15 cellular contexts compared by ENCODE assay signal in the genomic region with DNA sequence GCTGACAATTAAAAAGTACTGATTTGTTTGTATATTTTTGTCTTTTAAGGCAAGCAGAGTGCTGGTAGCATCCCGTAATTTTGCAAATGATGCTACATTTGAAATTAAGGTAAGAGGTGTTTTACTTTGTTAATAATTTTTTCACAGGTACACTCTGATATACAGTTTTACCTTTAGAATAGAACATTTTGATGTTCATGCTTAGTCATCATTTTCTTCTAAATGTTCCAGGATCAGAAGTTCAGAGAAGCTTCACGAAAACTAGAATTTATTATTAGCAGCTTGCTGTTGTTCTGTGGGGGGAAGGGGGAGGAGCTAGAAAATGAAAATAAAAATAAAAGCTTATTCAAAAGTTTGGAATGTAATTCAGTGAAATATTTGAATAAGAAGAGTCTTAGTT. TPM values are rescaled to one million over a fixed set of nuclear protein-coding genes. Genes with fewer than 3 reads are reported as not detected.
DNase-seq lines count a peak whose midpoint lies in the region; ATAC-seq, FAIRE-seq and TF ChIP-seq lines count a peak whose summit lies in the region.
"Had no signal": no experiment of that assay in that cellular context is flagged by ENCODE, and none has a peak within 500 bp of the region (broad histone marks: within the 10 kb centered on the region; RNA-seq: fewer than 3 reads in every experiment).

No MANE protein-coding gene starts in this region.

- H3K4me1 ChIP-seq in A549, result peaks cover 14% of the 10 kb centered on the region
- H3K4me1 ChIP-seq in BLaER1 treated with 17β-estradiol and CSF1 and Interleukin-3, amounts not matched to agents 10 nM and 100 nM, result peaks cover 40 to 75% (median 50%) of the 10 kb centered on the region in 10 experiments
- H3K4me1 ChIP-seq in astrocyte (ENCODE audit: insufficient read depth, low read length), result peaks cover 3% of the 10 kb centered on the region

- TF ChIP-seq POLR2A in A549 (IDR thresholded peaks at IDR 0.05; ENCODE audit: low read length), result no peak

- H3K9me3 ChIP-seq in A549 (no peaks in the 10 kb centered on the region), astrocyte (ENCODE audit: insufficient read depth, low read depth, low read length) (no peaks in the 10 kb centered on the region)
- H3K9me3 ChIP-seq in BLaER1 treated with 17β-estradiol and CSF1 and Interleukin-3, amounts not matched to agents 10 nM and 100 nM (replicated peaks in 1 of 11), result 0 out of 22 replicates have a peak, but pooled peaks cover 0 to under 1% (median 0%) of the 10 kb centered on the region in 11 experiments
- H3K9me3 ChIP-seq: BLaER1, HAP-1 had no signal

- peaks cover 0 to 14% (median 0%) of the 10 kb centered on the region in 11 experiments; a peak in 3 of 22 replicates for H3K27me3 ChIP-seq in BLaER1 treated with 17β-estradiol and CSF1 and Interleukin-3, amounts not matched to agents 10 nM and 100 nM
- no peaks in the 10 kb centered on the region for H3K27me3 ChIP-seq in astrocyte (ENCODE audit: insufficient read depth, low read length)
- H3K27me3 ChIP-seq: BLaER1 had no signal

- peaks cover 1% of the 10 kb centered on the region for H3K4me1 Mint-ChIP-seq in astrocyte (ENCODE audit: low read depth, unreplicated experiment)
- peaks cover 13 to 24% of the 10 kb centered on the region in 2 donors for H3K4me1 Mint-ChIP-seq in natural killer cell treated with Interleukin-12 subunit alpha and Interleukin-12 subunit beta and Interleukin-15 and Interleukin-18, amount 100 ng/mL, for 72 hours (ENCODE audit: low read depth in 2 of 2)

- DNase-seq in A549 (ENCODE audit: low read depth in 1 of 2, low spot score in 1 of 2), result no peak
- no peak for DNase-seq in astrocyte (ENCODE audit: low read depth)
- no peak for DNase-seq in natural killer cell treated with Interleukin-12 subunit alpha and Interleukin-12 subunit beta and Interleukin-15 and Interleukin-18, amount 100 ng/mL, for 72 hours (ENCODE audit: low spot score)
- no peak for DNase-seq in DMS53 treated with DMSO at 0.1 percent for 48 hours (lab: John Stamatoyannopoulos, UW; ENCODE audit: unreplicated experiment)
- DNase-seq: AML-193; CD4-positive, CD25-positive, alpha-beta regulatory T cell; DMS79 treated with DMSO at 0.1 percent for 48 hours; EL; GOT3 had no signal

- TF ChIP-seq EP300 in A549 (IDR thresholded peaks at IDR 0.05), result no peak

- H3K36me3 Mint-ChIP-seq in astrocyte (ENCODE audit: low read depth, unreplicated experiment), result peaks cover 2% of the 10 kb centered on the region
- peaks cover 6% of the 10 kb centered on the region for H3K36me3 Mint-ChIP-seq in natural killer cell treated with Interleukin-12 subunit alpha and Interleukin-12 subunit beta and Interleukin-15 and Interleukin-18, amount 100 ng/mL, for 72 hours

- TF ChIP-seq CTCF in A549 (IDR thresholded peaks at IDR 0.05) (no peak), astrocyte (IDR thresholded peaks at IDR 0.05; ENCODE audit: insufficient read depth, low read depth, low read length) (no peak)

- no peaks in the 10 kb centered on the region for H3K9me3 Mint-ChIP-seq in astrocyte (ENCODE audit: unreplicated experiment)
- H3K9me3 Mint-ChIP-seq in natural killer cell treated with Interleukin-12 subunit alpha and Interleukin-12 subunit beta and Interleukin-15 and Interleukin-18, amount 100 ng/mL, for 72 hours, result no peaks in the 10 kb centered on the region
- H3K9me3 Mint-ChIP-seq: CD4-positive, CD25-positive, alpha-beta regulatory T cell; IgD-negative memory B cell had no signal

- H3K9ac ChIP-seq in BLaER1 treated with 17β-estradiol and CSF1 and Interleukin-3, amounts not matched to agents 10 nM and 100 nM, result no peak overlapping the region
- H3K9ac ChIP-seq in astrocyte (ENCODE audit: low read length), result no peak overlapping the region
- H3K9ac ChIP-seq: BLaER1 had no signal

- H3K79me2 ChIP-seq in astrocyte (ENCODE audit: insufficient read depth, low read length), result peaks cover 40% of the 10 kb centered on the region

- 88% methylated on average over 2 of the region's 2 CpGs for WGBS in A549 (ENCODE audit: missing lambda C conversion rate)

- no peak overlapping the region for H3K4me3 Mint-ChIP-seq in astrocyte (ENCODE audit: unreplicated experiment)
- H3K4me3 Mint-ChIP-seq in natural killer cell treated with Interleukin-12 subunit alpha and Interleukin-12 subunit beta and Interleukin-15 and Interleukin-18, amount 100 ng/mL, for 72 hours, result no peak overlapping the region
- H3K4me3 Mint-ChIP-seq: CD4-positive, CD25-positive, alpha-beta regulatory T cell; IgD-negative memory B cell had no signal

- ATAC-seq in A549 (no peak), GM19023 (IDR thresholded peaks at IDR 0.05; ENCODE audit: unreplicated experiment) (no peak)
- ATAC-seq in natural killer cell treated with Interleukin-12 subunit alpha and Interleukin-12 subunit beta and Interleukin-15 and Interleukin-18, amount 100 ng/mL, for 72 hours, result no peak

- H3K4me3 ChIP-seq in A549 (no peak overlapping the region), astrocyte (ENCODE audit: insufficient read depth, low read depth, low read length) (no peak overlapping the region)
- H3K4me3 ChIP-seq in BLaER1 treated with 17β-estradiol and CSF1 and Interleukin-3, amounts not matched to agents 10 nM and 100 nM, result no peak overlapping the region
- H3K4me3 ChIP-seq: BLaER1, HAP-1 had no signal

- H3K4me2 ChIP-seq in A549 (no peak overlapping the region), astrocyte (ENCODE audit: low read length) (no peak overlapping the region)
- H3K4me2 ChIP-seq in BLaER1 treated with 17β-estradiol and CSF1 and Interleukin-3, amounts not matched to agents 10 nM and 100 nM, result peak overlapping the region in 6 of 11 experiments; percentile 33 to 87 (median 76); a peak in 7 of 22 replicates
- H3K4me2 ChIP-seq: BLaER1 had no signal

- FAIRE-seq in A549 (lab: Jason Lieb, UNC) (peak; percentile 83), astrocyte (lab: Jason Lieb, UNC) (peak; percentile 73)
- FAIRE-seq: G401.6 had no signal

- no peak overlapping the region for H3K27ac ChIP-seq in A549
- H3K27ac ChIP-seq in BLaER1 treated with 17β-estradiol and CSF1 and Interleukin-3, amounts not matched to agents 10 nM and 100 nM, result peak overlapping the region in 5 of 11 experiments; percentile 75 to 94 (median 82); a peak in 8 of 22 replicates
- no peak overlapping the region for H3K27ac ChIP-seq in astrocyte (ENCODE audit: low read depth, low read length)
- H3K27ac ChIP-seq: BLaER1 had no signal

- H3K27me3 Mint-ChIP-seq in astrocyte (ENCODE audit: low read depth, unreplicated experiment), result no peaks in the 10 kb centered on the region
- no peaks in the 10 kb centered on the region for H3K27me3 Mint-ChIP-seq in natural killer cell treated with Interleukin-12 subunit alpha and Interleukin-12 subunit beta and Interleukin-15 and Interleukin-18, amount 100 ng/mL, for 72 hours
- H3K27me3 Mint-ChIP-seq: CD4-positive, CD25-positive, alpha-beta regulatory T cell; IgD-negative memory B cell had no signal

- POLR2A ChIA-PET in A549 (lab: Yijun Ruan, JAX), result no interaction called here

- H3K36me3 ChIP-seq in BLaER1 treated with 17β-estradiol and CSF1 and Interleukin-3, amounts not matched to agents 10 nM and 100 nM, result peaks cover 26 to 73% (median 41%) of the 10 kb centered on the region in 11 experiments
- peaks cover 20% of the 10 kb centered on the region for H3K36me3 ChIP-seq in astrocyte (ENCODE audit: insufficient read depth, low read length)

- H2AFZ ChIP-seq in astrocyte (ENCODE audit: low read depth, low read length), result no peak overlapping the region

- H3K27ac Mint-ChIP-seq in astrocyte (ENCODE audit: unreplicated experiment), result no peak overlapping the region
- peak overlapping the region; percentile 20 to 72 for H3K27ac Mint-ChIP-seq in natural killer cell treated with Interleukin-12 subunit alpha and Interleukin-12 subunit beta and Interleukin-15 and Interleukin-18, amount 100 ng/mL, for 72 hours
- H3K27ac Mint-ChIP-seq: IgD-negative memory B cell had no signal

- TF ChIP-seq RAD21 in A549 (conservative IDR thresholded peaks at IDR 0.05 in 1 of 2, IDR thresholded peaks at IDR 0.05 in 1 of 2), result no peak

- CTCF ChIA-PET in A549 (lab: Yijun Ruan, JAX), result interaction anchor here (1.1 kb wide), 1 partner anchor 11 kb away, joined by 3 read pairs; no protein-coding TSS in a partner anchor

- H4K20me1 ChIP-seq in BLaER1 treated with 17β-estradiol and CSF1 and Interleukin-3, amounts not matched to agents 10 nM and 100 nM, result peaks cover 6 to 57% (median 32%) of the 10 kb centered on the region in 11 experiments; a peak in 15 of 22 replicates
- H4K20me1 ChIP-seq in astrocyte (ENCODE audit: insufficient read depth, low read length), result peaks cover 21% of the 10 kb centered on the region

TF ChIP-seq in A549, 52 proteins besides CTCF, POLR2A, EP300 and RAD21:
- no peak for TF ChIP-seq SMC3 (IDR thresholded peaks at IDR 0.05)
- TF ChIP-seq RNF2 (IDR thresholded peaks at IDR 0.05; ENCODE audit: borderline replicate concordance, low read depth), result no peak
- TF ChIP-seq MAFK (IDR thresholded peaks at IDR 0.05; ENCODE audit: partially characterized antibody), result peak; percentile 87

RNA-seq across cellular contexts. Expression of gene PDHA1, which starts 5.5 kb away (rescaled TPM):
- polyA plus RNA-seq in A549 (2011; rRNA removed), result 311 and 358 TPM in 2 replicates
- polyA plus RNA-seq in A549 (2012; cell fraction: cytosol; rRNA removed), result 248 and 273 TPM in 2 replicates
- polyA plus RNA-seq in A549 (2012; cell fraction: nucleus; rRNA removed), result 125 and 162 TPM in 2 replicates
- polyA plus RNA-seq in A549 (2017; fragmentation: RNase III; extraction: RNeasy Plus Mini Kit Qiagen cat#74134 plus additional on column Dnase treatment), result 307 to 309 TPM (median 308 TPM) in 3 replicates
- 87.2 and 112 TPM in 2 replicates for polyA minus RNA-seq in A549 (2011; rRNA and poly(A)+ RNA removed)
- total RNA-seq in astrocyte, result 158 and 163 TPM in 2 replicates
- 100 to 1,000 TPM; 141 to 201 TPM for total RNA-seq in natural killer cell treated with Interleukin-12 subunit alpha and Interleukin-12 subunit beta and Interleukin-15 and Interleukin-18, amount 100 ng/mL, for 72 hours

Comparison
In these comparisons a context has a peak if more than half of its experiments do, and no peak if none do; other contexts are left out.
1. H3K4me2 ChIP-seq: peak in BLaER1 treated with 17β-estradiol and CSF1 and Interleukin-3, amounts not matched to agents 10 nM and 100 nM (6 of 11); none in A549 (single experiment) and astrocyte (single experiment).